14 cellular contexts compared by ENCODE assay signal in genomic region chr7:150367187-150367510, GRCh38. TPM values are rescaled to one million over a fixed set of nuclear protein-coding genes. Genes with fewer than 3 reads are reported as not detected.
DNase-seq lines count a peak whose midpoint lies in the region; ATAC-seq, FAIRE-seq and TF ChIP-seq lines count a peak whose summit lies in the region.
"Had no signal": no experiment of that assay in that cellular context is flagged by ENCODE, and none has a peak within 500 bp of the region (broad histone marks: within the 10 kb centered on the region; RNA-seq: fewer than 3 reads in every experiment).

No MANE protein-coding gene starts in this region.

- H3K4me1 ChIP-seq in BLaER1 treated with 17β-estradiol and CSF1 and Interleukin-3, amounts not matched to agents 10 nM and 100 nM: peaks cover 58 to 86% (median 74%) of the 10 kb centered on the region in 10 experiments

- ATAC-seq in T-helper 17 cell (no peak), GM18909 (IDR thresholded peaks at IDR 0.05; ENCODE audit: poor library complexity, unreplicated experiment) (no peak)
- ATAC-seq: WTC11 had no signal

- no peaks in the 10 kb centered on the region for H3K27me3 Mint-ChIP-seq in T-helper 17 cell
- no peaks in the 10 kb centered on the region for H3K27me3 Mint-ChIP-seq in mesothelial cell of epicardium (ENCODE audit: low read depth)

- H3K36me3 Mint-ChIP-seq in T-helper 17 cell (ENCODE audit: low read depth) (no peaks in the 10 kb centered on the region), mesothelial cell of epicardium (no peaks in the 10 kb centered on the region)

- no peak overlapping the region for H3K4me3 ChIP-seq in BLaER1 treated with 17β-estradiol and CSF1 and Interleukin-3, amounts not matched to agents 10 nM and 100 nM
- H3K4me3 ChIP-seq in GM12865 (ENCODE audit: low read depth, low read length): peak overlapping the region; percentile 85; the same call in 1 of the 2 replicates

- peak overlapping the region in 7 of 11 experiments; percentile 96 to 100 (median 99); a peak in 15 of 22 replicates for H3K27ac ChIP-seq in BLaER1 treated with 17β-estradiol and CSF1 and Interleukin-3, amounts not matched to agents 10 nM and 100 nM

- no peaks in the 10 kb centered on the region for H3K9me3 ChIP-seq in BLaER1 treated with 17β-estradiol and CSF1 and Interleukin-3, amounts not matched to agents 10 nM and 100 nM (replicated peaks in 1 of 11)
- no peaks in the 10 kb centered on the region for H3K9me3 ChIP-seq in T-helper 17 cell (ENCODE audit: control insufficient read depth, low read length, poor library complexity, severe bottlenecking)
- H3K9me3 ChIP-seq: thyroid gland had no signal

- H3K4me1 Mint-ChIP-seq in T-helper 17 cell (peaks cover 19% of the 10 kb centered on the region), mesothelial cell of epicardium (peaks cover 47% of the 10 kb centered on the region)

- H3K27me3 ChIP-seq in BLaER1 treated with 17β-estradiol and CSF1 and Interleukin-3, amounts not matched to agents 10 nM and 100 nM: no peaks in the 10 kb centered on the region
- H3K27me3 ChIP-seq: thyroid gland had no signal

- TF ChIP-seq CTCF in GM12865 (IDR thresholded peaks at IDR 0.05; ENCODE audit: insufficient read depth, low read depth, low read length, missing control alignments) (no peak), mesothelial cell of epicardium (IDR thresholded peaks at IDR 0.05; ENCODE audit: unreplicated experiment) (no peak)

- FAIRE-seq in GM19239 (lab: Jason Lieb, UNC): no peak

- peak overlapping the region in 2 of 11 experiments; percentile 67 to 97; a peak in 1 of 22 replicates for H3K9ac ChIP-seq in BLaER1 treated with 17β-estradiol and CSF1 and Interleukin-3, amounts not matched to agents 10 nM and 100 nM

- H3K4me3 Mint-ChIP-seq in T-helper 17 cell (no peak overlapping the region), mesothelial cell of epicardium (no peak overlapping the region)

- H4K20me1 ChIP-seq in BLaER1 treated with 17β-estradiol and CSF1 and Interleukin-3, amounts not matched to agents 10 nM and 100 nM: peaks cover 23 to 31% (median 26%) of the 10 kb centered on the region in 11 experiments; a peak in 18 of 22 replicates

- H3K27ac Mint-ChIP-seq in T-helper 17 cell (peak overlapping the region; percentile 90), mesothelial cell of epicardium (peak overlapping the region; percentile 87)

- DNase-seq in GM12865 (ENCODE audit: low read depth): peak; percentile 54
- no peak for DNase-seq in T-helper 17 cell
- no peak for DNase-seq in mesothelial cell of epicardium (ENCODE audit: low spot score in 2 of 2, unreplicated experiment in 2 of 2)
- DNase-seq in GM19239 (ENCODE audit: insufficient read length, low spot score): no peak
- no peak for DNase-seq in effector CD4-positive, alpha-beta T cell
- DNase-seq in AG08396 (ENCODE audit: low spot score): no peak
- DNase-seq: amniotic stem cell; NCI-H1048; stimulated activated CD4-positive, alpha-beta T cell treated with anti-CD3 and anti-CD28 coated beads, Interleukin-2, amount 100 ng/mL, for 24 hours; thyroid gland had no signal

- H3K36me3 ChIP-seq in BLaER1 treated with 17β-estradiol and CSF1 and Interleukin-3, amounts not matched to agents 10 nM and 100 nM: peaks cover 12 to 26% (median 19%) of the 10 kb centered on the region in 11 experiments

- no peaks in the 10 kb centered on the region for H3K9me3 Mint-ChIP-seq in mesothelial cell of epicardium
- H3K9me3 Mint-ChIP-seq: WTC11 had no signal

- peak overlapping the region in 9 of 11 experiments; percentile 43 to 100 (median 96); a peak in 15 of 22 replicates for H3K4me2 ChIP-seq in BLaER1 treated with 17β-estradiol and CSF1 and Interleukin-3, amounts not matched to agents 10 nM and 100 nM

RNA-seq across cellular contexts. Expression of gene REPIN1, which starts 1.5 kb away (rescaled TPM):
- total RNA-seq in T-helper 17 cell (10 to 100 TPM; 43.0 to 49.8 TPM), mesothelial cell of epicardium (147 to 149 TPM (median 148 TPM) in 3 replicates)

RNA-seq across cellular contexts. Expression of gene ZNF775, which starts 12.0 kb away (rescaled TPM):
- total RNA-seq in T-helper 17 cell (1 to 10 TPM; 1.4 to 2.1 TPM), mesothelial cell of epicardium (13.3 to 14.9 TPM (median 14.8 TPM) in 3 replicates)

RNA-seq across cellular contexts. Expression of gene RARRES2, which starts 25.7 kb away (rescaled TPM):
- not detected for total RNA-seq in T-helper 17 cell
- 24.9 to 26.4 TPM (median 26.2 TPM) in 3 replicates for total RNA-seq in mesothelial cell of epicardium
- total RNA-seq: H4 had no signal

RNA-seq across cellular contexts. Expression of gene ACTR3C, which starts 43.8 kb away (rescaled TPM):
- total RNA-seq in T-helper 17 cell (10 to 100 TPM in 1 of 2 donors, 1 to 10 TPM in 1; 6.0 to 10.2 TPM), mesothelial cell of epicardium (0.40 to 0.84 TPM (median 0.47 TPM) in 3 replicates)

RNA-seq across cellular contexts. Expression of gene LRRC61, which starts 44.0 kb away (rescaled TPM):
- total RNA-seq in T-helper 17 cell (1 to 10 TPM; 6.4 to 6.9 TPM), mesothelial cell of epicardium (3.3 to 4.0 TPM (median 3.4 TPM) in 3 replicates)
- total RNA-seq: H4 had no signal

Comparison
In these comparisons a context has a peak if more than half of its experiments do, and no peak if none do; other contexts are left out.
1. RNA of gene RARRES2, which starts 25.7 kb away (total RNA-seq): 24.9 to 26.4 TPM in mesothelial cell of epicardium; not detected in T-helper 17 cell; every median in the first group is over 10 times any median in the second.